2 cellular contexts compared by ENCODE assay signal in the genomic region with DNA sequence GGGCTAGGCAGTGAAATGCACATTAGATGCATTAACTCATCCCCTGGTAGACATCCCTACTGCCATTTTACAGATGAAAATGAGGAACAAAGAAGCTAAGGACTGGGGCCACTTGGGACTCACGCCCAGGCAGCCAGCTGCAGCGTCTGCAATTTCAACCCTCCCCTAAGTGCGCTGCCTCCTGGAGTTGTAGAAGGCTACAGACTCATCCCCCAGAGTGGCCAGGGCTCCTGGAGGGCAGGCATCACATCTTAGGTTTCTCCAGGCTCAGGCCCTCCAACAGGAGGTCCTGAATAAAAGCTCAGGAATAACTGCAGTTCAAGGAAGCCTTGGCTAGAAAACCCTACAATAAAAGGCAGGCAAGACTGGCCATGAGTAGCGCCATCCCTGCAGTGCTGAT.
TF ChIP-seq lines count a peak whose summit lies in the region.

No MANE protein-coding gene starts in this region.

TF ChIP-seq in GM23338, 12 proteins besides CTCF, POLR2A, EP300 and RAD21 (continued from another document):
- TF ChIP-seq, protein P1, sequence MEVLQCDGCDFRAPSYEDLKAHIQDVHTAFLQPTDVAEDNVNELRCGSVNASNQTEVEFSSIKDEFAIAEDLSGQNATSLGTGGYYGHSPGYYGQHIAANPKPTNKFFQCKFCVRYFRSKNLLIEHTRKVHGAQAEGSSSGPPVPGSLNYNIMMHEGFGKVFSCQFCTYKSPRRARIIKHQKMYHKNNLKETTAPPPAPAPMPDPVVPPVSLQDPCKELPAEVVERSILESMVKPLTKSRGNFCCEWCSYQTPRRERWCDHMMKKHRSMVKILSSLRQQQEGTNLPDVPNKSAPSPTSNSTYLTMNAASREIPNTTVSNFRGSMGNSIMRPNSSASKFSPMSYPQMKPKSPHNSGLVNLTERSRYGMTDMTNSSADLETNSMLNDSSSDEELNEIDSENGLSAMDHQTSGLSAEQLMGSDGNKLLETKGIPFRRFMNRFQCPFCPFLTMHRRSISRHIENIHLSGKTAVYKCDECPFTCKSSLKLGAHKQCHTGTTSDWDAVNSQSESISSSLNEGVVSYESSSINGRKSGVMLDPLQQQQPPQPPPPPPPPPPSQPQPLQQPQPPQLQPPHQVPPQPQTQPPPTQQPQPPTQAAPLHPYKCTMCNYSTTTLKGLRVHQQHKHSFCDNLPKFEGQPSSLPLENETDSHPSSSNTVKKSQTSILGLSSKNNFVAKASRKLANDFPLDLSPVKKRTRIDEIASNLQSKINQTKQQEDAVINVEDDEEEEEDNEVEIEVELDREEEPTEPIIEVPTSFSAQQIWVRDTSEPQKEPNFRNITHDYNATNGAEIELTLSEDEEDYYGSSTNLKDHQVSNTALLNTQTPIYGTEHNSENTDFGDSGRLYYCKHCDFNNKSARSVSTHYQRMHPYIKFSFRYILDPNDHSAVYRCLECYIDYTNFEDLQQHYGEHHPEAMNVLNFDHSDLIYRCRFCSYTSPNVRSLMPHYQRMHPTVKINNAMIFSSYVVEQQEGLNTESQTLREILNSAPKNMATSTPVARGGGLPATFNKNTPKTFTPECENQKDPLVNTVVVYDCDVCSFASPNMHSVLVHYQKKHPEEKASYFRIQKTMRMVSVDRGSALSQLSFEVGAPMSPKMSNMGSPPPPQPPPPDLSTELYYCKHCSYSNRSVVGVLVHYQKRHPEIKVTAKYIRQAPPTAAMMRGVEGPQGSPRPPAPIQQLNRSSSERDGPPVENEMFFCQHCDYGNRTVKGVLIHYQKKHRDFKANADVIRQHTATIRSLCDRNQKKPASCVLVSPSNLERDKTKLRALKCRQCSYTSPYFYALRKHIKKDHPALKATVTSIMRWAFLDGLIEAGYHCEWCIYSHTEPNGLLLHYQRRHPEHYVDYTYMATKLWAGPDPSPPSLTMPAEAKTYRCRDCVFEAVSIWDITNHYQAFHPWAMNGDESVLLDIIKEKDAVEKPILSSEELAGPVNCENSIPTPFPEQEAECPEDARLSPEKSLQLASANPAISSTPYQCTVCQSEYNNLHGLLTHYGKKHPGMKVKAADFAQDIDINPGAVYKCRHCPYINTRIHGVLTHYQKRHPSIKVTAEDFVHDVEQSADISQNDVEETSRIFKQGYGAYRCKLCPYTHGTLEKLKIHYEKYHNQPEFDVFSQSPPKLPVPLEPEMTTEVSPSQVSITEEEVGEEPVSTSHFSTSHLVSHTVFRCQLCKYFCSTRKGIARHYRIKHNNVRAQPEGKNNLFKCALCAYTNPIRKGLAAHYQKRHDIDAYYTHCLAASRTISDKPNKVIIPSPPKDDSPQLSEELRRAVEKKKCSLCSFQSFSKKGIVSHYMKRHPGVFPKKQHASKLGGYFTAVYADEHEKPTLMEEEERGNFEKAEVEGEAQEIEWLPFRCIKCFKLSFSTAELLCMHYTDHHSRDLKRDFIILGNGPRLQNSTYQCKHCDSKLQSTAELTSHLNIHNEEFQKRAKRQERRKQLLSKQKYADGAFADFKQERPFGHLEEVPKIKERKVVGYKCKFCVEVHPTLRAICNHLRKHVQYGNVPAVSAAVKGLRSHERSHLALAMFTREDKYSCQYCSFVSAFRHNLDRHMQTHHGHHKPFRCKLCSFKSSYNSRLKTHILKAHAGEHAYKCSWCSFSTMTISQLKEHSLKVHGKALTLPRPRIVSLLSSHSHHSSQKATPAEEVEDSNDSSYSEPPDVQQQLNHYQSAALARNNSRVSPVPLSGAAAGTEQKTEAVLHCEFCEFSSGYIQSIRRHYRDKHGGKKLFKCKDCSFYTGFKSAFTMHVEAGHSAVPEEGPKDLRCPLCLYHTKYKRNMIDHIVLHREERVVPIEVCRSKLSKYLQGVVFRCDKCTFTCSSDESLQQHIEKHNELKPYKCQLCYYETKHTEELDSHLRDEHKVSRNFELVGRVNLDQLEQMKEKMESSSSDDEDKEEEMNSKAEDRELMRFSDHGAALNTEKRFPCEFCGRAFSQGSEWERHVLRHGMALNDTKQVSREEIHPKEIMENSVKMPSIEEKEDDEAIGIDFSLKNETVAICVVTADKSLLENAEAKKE (CRISPR knock-in tag; IDR thresholded peaks at IDR 0.05): no peak
- TF ChIP-seq ZNF114 (CRISPR knock-in tag; IDR thresholded peaks at IDR 0.05): no peak
- no peak for TF ChIP-seq CREB1 (CRISPR knock-in tag; IDR thresholded peaks at IDR 0.05; ENCODE audit: low read depth)
- no peak for TF ChIP-seq ZNF331 (CRISPR knock-in tag; IDR thresholded peaks at IDR 0.05; ENCODE audit: low read depth)
- TF ChIP-seq STAT1 (IDR thresholded peaks at IDR 0.05; ENCODE audit: unreplicated experiment): no peak
- TF ChIP-seq JUNB (IDR thresholded peaks at IDR 0.05; ENCODE audit: unreplicated experiment): no peak
- TF ChIP-seq EZH2phosphoT487 (IDR thresholded peaks at IDR 0.05; ENCODE audit: unreplicated experiment): no peak
- no peak for TF ChIP-seq POLR2AphosphoS5 (IDR thresholded peaks at IDR 0.05; ENCODE audit: low read depth)
- TF ChIP-seq, protein P2, sequence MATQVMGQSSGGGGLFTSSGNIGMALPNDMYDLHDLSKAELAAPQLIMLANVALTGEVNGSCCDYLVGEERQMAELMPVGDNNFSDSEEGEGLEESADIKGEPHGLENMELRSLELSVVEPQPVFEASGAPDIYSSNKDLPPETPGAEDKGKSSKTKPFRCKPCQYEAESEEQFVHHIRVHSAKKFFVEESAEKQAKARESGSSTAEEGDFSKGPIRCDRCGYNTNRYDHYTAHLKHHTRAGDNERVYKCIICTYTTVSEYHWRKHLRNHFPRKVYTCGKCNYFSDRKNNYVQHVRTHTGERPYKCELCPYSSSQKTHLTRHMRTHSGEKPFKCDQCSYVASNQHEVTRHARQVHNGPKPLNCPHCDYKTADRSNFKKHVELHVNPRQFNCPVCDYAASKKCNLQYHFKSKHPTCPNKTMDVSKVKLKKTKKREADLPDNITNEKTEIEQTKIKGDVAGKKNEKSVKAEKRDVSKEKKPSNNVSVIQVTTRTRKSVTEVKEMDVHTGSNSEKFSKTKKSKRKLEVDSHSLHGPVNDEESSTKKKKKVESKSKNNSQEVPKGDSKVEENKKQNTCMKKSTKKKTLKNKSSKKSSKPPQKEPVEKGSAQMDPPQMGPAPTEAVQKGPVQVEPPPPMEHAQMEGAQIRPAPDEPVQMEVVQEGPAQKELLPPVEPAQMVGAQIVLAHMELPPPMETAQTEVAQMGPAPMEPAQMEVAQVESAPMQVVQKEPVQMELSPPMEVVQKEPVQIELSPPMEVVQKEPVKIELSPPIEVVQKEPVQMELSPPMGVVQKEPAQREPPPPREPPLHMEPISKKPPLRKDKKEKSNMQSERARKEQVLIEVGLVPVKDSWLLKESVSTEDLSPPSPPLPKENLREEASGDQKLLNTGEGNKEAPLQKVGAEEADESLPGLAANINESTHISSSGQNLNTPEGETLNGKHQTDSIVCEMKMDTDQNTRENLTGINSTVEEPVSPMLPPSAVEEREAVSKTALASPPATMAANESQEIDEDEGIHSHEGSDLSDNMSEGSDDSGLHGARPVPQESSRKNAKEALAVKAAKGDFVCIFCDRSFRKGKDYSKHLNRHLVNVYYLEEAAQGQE (IDR thresholded peaks at IDR 0.05; ENCODE audit: unreplicated experiment): no peak

TF ChIP-seq in WTC11, 78 proteins besides CTCF, POLR2A, EP300 and RAD21 (continued from another document):
- TF ChIP-seq, protein P3, sequence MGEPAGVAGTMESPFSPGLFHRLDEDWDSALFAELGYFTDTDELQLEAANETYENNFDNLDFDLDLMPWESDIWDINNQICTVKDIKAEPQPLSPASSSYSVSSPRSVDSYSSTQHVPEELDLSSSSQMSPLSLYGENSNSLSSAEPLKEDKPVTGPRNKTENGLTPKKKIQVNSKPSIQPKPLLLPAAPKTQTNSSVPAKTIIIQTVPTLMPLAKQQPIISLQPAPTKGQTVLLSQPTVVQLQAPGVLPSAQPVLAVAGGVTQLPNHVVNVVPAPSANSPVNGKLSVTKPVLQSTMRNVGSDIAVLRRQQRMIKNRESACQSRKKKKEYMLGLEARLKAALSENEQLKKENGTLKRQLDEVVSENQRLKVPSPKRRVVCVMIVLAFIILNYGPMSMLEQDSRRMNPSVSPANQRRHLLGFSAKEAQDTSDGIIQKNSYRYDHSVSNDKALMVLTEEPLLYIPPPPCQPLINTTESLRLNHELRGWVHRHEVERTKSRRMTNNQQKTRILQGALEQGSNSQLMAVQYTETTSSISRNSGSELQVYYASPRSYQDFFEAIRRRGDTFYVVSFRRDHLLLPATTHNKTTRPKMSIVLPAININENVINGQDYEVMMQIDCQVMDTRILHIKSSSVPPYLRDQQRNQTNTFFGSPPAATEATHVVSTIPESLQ (CRISPR knock-in tag; IDR thresholded peaks at IDR 0.05): no peak
